ENCODE assay signal across 8 cellular contexts in the genomic region with DNA sequence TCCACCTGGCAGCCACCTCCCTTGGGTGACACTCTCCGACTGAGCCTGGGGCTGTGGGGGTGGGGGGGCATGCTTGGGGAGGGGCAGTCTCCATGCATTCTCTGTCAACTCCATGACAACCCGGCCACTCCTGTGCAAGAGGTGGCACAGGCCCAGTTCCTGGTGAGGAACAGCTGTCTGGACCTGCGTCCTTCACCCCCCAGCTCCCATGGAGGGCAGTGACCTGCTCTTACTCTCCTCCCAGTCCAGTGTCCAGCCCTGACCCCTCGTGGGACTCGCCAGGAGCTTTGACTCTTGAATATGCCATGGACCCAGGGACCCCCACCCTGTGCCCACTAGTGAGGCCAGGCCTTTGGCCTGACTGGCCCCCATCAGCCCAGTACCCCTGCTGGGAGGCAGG. TPM values are rescaled to one million over a fixed set of nuclear protein-coding genes. Genes with fewer than 3 reads are reported as not detected.
"Had no signal": no experiment of that assay in that cellular context is flagged by ENCODE, and none has a peak within 500 bp of the region (broad histone marks: within the 10 kb centered on the region; RNA-seq: fewer than 3 reads in every experiment).

No MANE protein-coding gene starts in this region.

RNA-seq across cellular contexts. Expression of a gene that starts 35.5 kb away (rescaled TPM):
- total RNA-seq: fibroblast of villous mesenchyme had no signal
- polyA plus RNA-seq: fibroblast of lung; foreskin keratinocyte; heart left ventricle; hepatocyte; lung; mammary epithelial cell; naive thymus-derived CD4-positive, alpha-beta T cell had no signal

RNA-seq across cellular contexts. Expression of a gene that starts 38.0 kb away (rescaled TPM):
- total RNA-seq: fibroblast of villous mesenchyme had no signal
- polyA plus RNA-seq: fibroblast of lung; foreskin keratinocyte; heart left ventricle; hepatocyte; lung; mammary epithelial cell; naive thymus-derived CD4-positive, alpha-beta T cell had no signal
